In genomic region chr2:226471987-226472470, GRCh38 we compare ENCODE assay signal across 29 cellular contexts.
"Had no signal": no experiment of that assay in that cellular context is flagged by ENCODE, and none has a peak within 500 bp of the region (broad histone marks: within the 10 kb centered on the region; RNA-seq: fewer than 3 reads in every experiment).

No MANE protein-coding gene starts in this region.

- H3K27me3 Mint-ChIP-seq: natural killer cell treated with Interleukin-12 subunit alpha and Interleukin-12 subunit beta and Interleukin-15 and Interleukin-18, amount 100 ng/mL, for 72 hours; progenitor cell of endocrine pancreas had no signal

- H3K9ac ChIP-seq: neural progenitor cell, parathyroid adenoma had no signal

- H3K4me1 Mint-ChIP-seq: naive thymus-derived CD8-positive, alpha-beta T cell; nephron progenitor cell; stimulated activated effector memory CD8-positive, alpha-beta T cell treated with anti-CD3 and anti-CD28 coated beads, Interleukin-12 subunit alpha, Interleukin-12 subunit beta, amount 100 ng/mL, for 72 hours; stimulated activated naive B cell treated with anti-CD40 and anti-IgM and Interleukin-4, amounts not matched to agents 10 μg/mL and 1 μg/mL and 100 μg/mL, for 72 hours had no signal

- H3K27ac Mint-ChIP-seq: naive thymus-derived CD8-positive, alpha-beta T cell; natural killer cell treated with Interleukin-12 subunit alpha and Interleukin-12 subunit beta and Interleukin-15 and Interleukin-18, amount 100 ng/mL, for 72 hours; nephron progenitor cell; neural progenitor cell; progenitor cell of endocrine pancreas; stimulated activated effector memory CD8-positive, alpha-beta T cell treated with anti-CD3 and anti-CD28 coated beads, Interleukin-12 subunit alpha, Interleukin-12 subunit beta, amount 100 ng/mL, for 72 hours; stimulated activated naive B cell treated with anti-CD40 and anti-IgM and Interleukin-4, amounts not matched to agents 10 μg/mL and 1 μg/mL and 100 μg/mL, for 72 hours; stimulated activated naive CD8-positive, alpha-beta T cell treated with anti-CD3 and anti-CD28 coated beads, Interleukin-15, Interleukin-2, amounts not matched to agents 100 ng/mL and 50 ng/mL, for 24 hours had no signal

- H3K36me3 ChIP-seq: neural progenitor cell, ovary, right lobe of liver, spleen, stomach, thoracic aorta, thyroid gland, tibial nerve, upper lobe of left lung, vagina had no signal

- H3K27me3 ChIP-seq: neural progenitor cell, ovary, right lobe of liver, spleen, stomach, thyroid gland, tibial nerve, upper lobe of left lung, vagina had no signal

- H3K9me3 ChIP-seq: ovary, psoas muscle, right lobe of liver, stomach, thoracic aorta, thyroid gland, tibial nerve, upper lobe of left lung, vagina had no signal

- H3K9me3 Mint-ChIP-seq: stimulated activated effector memory CD8-positive, alpha-beta T cell treated with anti-CD3 and anti-CD28 coated beads, Interleukin-12 subunit alpha, Interleukin-12 subunit beta, amount 100 ng/mL, for 72 hours; stimulated activated naive B cell treated with anti-CD40 and anti-IgM and Interleukin-4, amounts not matched to agents 10 μg/mL and 1 μg/mL and 100 μg/mL, for 72 hours had no signal

- H3K4me1 ChIP-seq: parathyroid adenoma, psoas muscle, right lobe of liver, spleen, upper lobe of left lung, vagina had no signal

- H3K4me2 ChIP-seq: neural progenitor cell, smooth muscle cell had no signal

- H2AFZ ChIP-seq: neural progenitor cell, parathyroid adenoma had no signal

- H3K36me3 Mint-ChIP-seq: naive thymus-derived CD8-positive, alpha-beta T cell; natural killer cell treated with Interleukin-12 subunit alpha and Interleukin-12 subunit beta and Interleukin-15 and Interleukin-18, amount 100 ng/mL, for 72 hours; stimulated activated effector memory CD8-positive, alpha-beta T cell treated with anti-CD3 and anti-CD28 coated beads, Interleukin-12 subunit alpha, Interleukin-12 subunit beta, amount 100 ng/mL, for 72 hours; stimulated activated naive B cell treated with anti-CD40 and anti-IgM and Interleukin-4, amounts not matched to agents 10 μg/mL and 1 μg/mL and 100 μg/mL, for 72 hours had no signal

- H3K4me3 Mint-ChIP-seq: naive thymus-derived CD8-positive, alpha-beta T cell; natural killer cell treated with Interleukin-12 subunit alpha and Interleukin-12 subunit beta and Interleukin-15 and Interleukin-18, amount 100 ng/mL, for 72 hours; nephron progenitor cell; neural progenitor cell; stimulated activated effector memory CD8-positive, alpha-beta T cell treated with anti-CD3 and anti-CD28 coated beads, Interleukin-12 subunit alpha, Interleukin-12 subunit beta, amount 100 ng/mL, for 72 hours; stimulated activated naive B cell treated with anti-CD40 and anti-IgM and Interleukin-4, amounts not matched to agents 10 μg/mL and 1 μg/mL and 100 μg/mL, for 72 hours; stimulated activated naive CD8-positive, alpha-beta T cell treated with anti-CD3 and anti-CD28 coated beads, Interleukin-15, Interleukin-2, amounts not matched to agents 100 ng/mL and 50 ng/mL, for 24 hours had no signal

- H3K27ac ChIP-seq: neural progenitor cell, ovary, parathyroid adenoma, psoas muscle, right lobe of liver, skin epidermis, spleen, stomach, thoracic aorta, thyroid gland, tibial nerve, upper lobe of left lung, vagina had no signal

- H3K79me2 ChIP-seq: parathyroid adenoma had no signal

- H3K4me3 ChIP-seq: neural progenitor cell, ovary, psoas muscle, right lobe of liver, skin epidermis, smooth muscle cell, spleen, stomach, thoracic aorta, thyroid gland, tibial nerve, upper lobe of left lung, vagina had no signal

- FAIRE-seq: urothelium cell line had no signal

- DNase-seq: naive thymus-derived CD8-positive, alpha-beta T cell; nephron progenitor cell; occipital lobe; ovary; posterior cingulate gyrus; psoas muscle; right lobe of liver; spleen; stimulated activated CD4-positive, alpha-beta T cell treated with anti-CD3 and anti-CD28 coated beads, Interleukin-12 subunit alpha, Interleukin-12 subunit beta, amount 100 ng/mL, for 4 hours; stimulated activated CD4-positive, alpha-beta T cell treated with anti-CD3 and anti-CD28 coated beads, Interleukin-1b, Interleukin-23, amount 100 ng/mL, for 48 hours; stimulated activated CD4-positive, alpha-beta T cell treated with anti-CD3 and anti-CD28 coated beads, Interleukin-4, amount 100 ng/mL, for 1 hour; stimulated activated naive B cell treated with anti-CD40 and anti-IgM and Interleukin-4, amounts not matched to agents 10 μg/mL and 1 μg/mL and 100 μg/mL, for 72 hours; stimulated activated naive CD4-positive, alpha-beta T cell treated with Interleukin-2 at 50 U/mL for 16 hours; stomach; thyroid gland; trophoblast cell; upper lobe of left lung had no signal
